In genomic region chr12:48803693-48804092, GRCh38 we compare ENCODE assay signal across 23 cellular contexts.
"Had no signal": no experiment of that assay in that cellular context is flagged by ENCODE, and none has a peak within 500 bp of the region (broad histone marks: within the 10 kb centered on the region; RNA-seq: fewer than 3 reads in every experiment).

No MANE protein-coding gene starts in this region.

- H3K4me3 Mint-ChIP-seq: mesothelial cell of epicardium; naive B cell; stimulated activated effector memory CD8-positive, alpha-beta T cell treated with anti-CD3 and anti-CD28 coated beads, Interleukin-12 subunit alpha, Interleukin-12 subunit beta, amount 100 ng/mL, for 72 hours had no signal

- H3K27ac Mint-ChIP-seq: mesothelial cell of epicardium; naive B cell; stimulated activated effector memory CD8-positive, alpha-beta T cell treated with anti-CD3 and anti-CD28 coated beads, Interleukin-12 subunit alpha, Interleukin-12 subunit beta, amount 100 ng/mL, for 72 hours had no signal

- H3K4me1 Mint-ChIP-seq: mesothelial cell of epicardium; naive B cell; stimulated activated effector memory CD8-positive, alpha-beta T cell treated with anti-CD3 and anti-CD28 coated beads, Interleukin-12 subunit alpha, Interleukin-12 subunit beta, amount 100 ng/mL, for 72 hours had no signal

- H3K36me3 Mint-ChIP-seq: mesothelial cell of epicardium; naive B cell; stimulated activated effector memory CD8-positive, alpha-beta T cell treated with anti-CD3 and anti-CD28 coated beads, Interleukin-12 subunit alpha, Interleukin-12 subunit beta, amount 100 ng/mL, for 72 hours had no signal

- ATAC-seq: foreskin keratinocyte; gastroesophageal sphincter; heart left ventricle; left lobe of liver; mucosa of descending colon; psoas muscle; right cardiac atrium; stimulated activated effector memory CD8-positive, alpha-beta T cell treated with anti-CD3 and anti-CD28 coated beads, Interleukin-12 subunit alpha, Interleukin-12 subunit beta, amount 100 ng/mL, for 72 hours had no signal

- DNase-seq: dermis blood vessel endothelial cell; effector memory CD4-positive, alpha-beta T cell; foreskin keratinocyte; heart left ventricle; kidney; mesenchymal stem cell; mucosa of descending colon; naive B cell; occipital lobe; ovary; psoas muscle; right cardiac atrium; sigmoid colon; stimulated activated CD4-positive, alpha-beta T cell treated with anti-CD3 and anti-CD28 coated beads, Interleukin-2, amount 100 ng/mL, for 24 hours; stimulated activated CD4-positive, alpha-beta T cell treated with anti-CD3 and anti-CD28 coated beads, Interleukin-4, amount 100 ng/mL, for 24 hours; stimulated activated naive CD4-positive, alpha-beta T cell treated with Interleukin-2 at 50 U/mL for 16 hours; stomach; thyroid gland; trophoblast cell had no signal

- H3K9me3 Mint-ChIP-seq: mesothelial cell of epicardium; stimulated activated effector memory CD8-positive, alpha-beta T cell treated with anti-CD3 and anti-CD28 coated beads, Interleukin-12 subunit alpha, Interleukin-12 subunit beta, amount 100 ng/mL, for 72 hours had no signal
